1 cellular context compared by ENCODE assay signal in genomic region chr14:104970231-104971068, GRCh38.
A peak's percentile ranks its signal among the peaks of the same experiment; 100 is the strongest.
TF ChIP-seq lines count a peak whose summit lies in the region.

No MANE protein-coding gene starts in this region.

TF ChIP-seq in K562, 482 proteins besides CTCF, POLR2A, EP300 and RAD21:
- TF ChIP-seq CREB1 (IDR thresholded peaks at IDR 0.05) (peak; percentile 17; the same call in 1 of the 2 replicates), CREB1 (CRISPR knock-in tag; IDR thresholded peaks at IDR 0.05) (peak; percentile 61; the same call in 1 of the 2 replicates), HNRNPH1 (optimal IDR thresholded peaks at IDR 0.05; ENCODE audit: low read depth, low read length) (no peak), SOX6 (IDR thresholded peaks at IDR 0.05) (peak; percentile 66), AFF1 (IDR thresholded peaks at IDR 0.05; ENCODE audit: low read depth in 1 of 2, partially characterized antibody in 2 of 2) (no peak), ZNF23 (CRISPR knock-in tag; IDR thresholded peaks at IDR 0.05) (no peak), SAFB2 (IDR thresholded peaks at IDR 0.05; ENCODE audit: borderline replicate concordance, low read depth, low read length, severe bottlenecking) (no peak), ZBTB17 (CRISPR knock-in tag; IDR thresholded peaks at IDR 0.05) (peak; percentile 91), BHLHE40 (IDR thresholded peaks at IDR 0.05; ENCODE audit: low read length) (0 out of 2 replicates have a peak, but pooled peaks have one; percentile 15), ATF3 (IDR thresholded peaks at IDR 0.05) (peak; percentile 32; the same call in 1 of the 2 replicates), ATF3 (CRISPR knock-in tag; conservative IDR thresholded peaks at IDR 0.05) (no peak), CXXC5 (CRISPR knock-in tag; IDR thresholded peaks at IDR 0.05) (no peak), FOSL1 (tag; conservative IDR thresholded peaks at IDR 0.05) (peak; percentile 86), VEZF1 (CRISPR knock-in tag; IDR thresholded peaks at IDR 0.05) (peak; percentile 82), HMG20B (CRISPR knock-in tag; IDR thresholded peaks at IDR 0.05) (no peak), TFAP4 (CRISPR knock-in tag; IDR thresholded peaks at IDR 0.05; ENCODE audit: borderline replicate concordance) (peak; percentile 97), MLLT1 (IDR thresholded peaks at IDR 0.05) (peak in 1 of 2 experiments; percentile 77; a peak in 1 of 4 replicates), ETS2 (tag; IDR thresholded peaks at IDR 0.05; ENCODE audit: borderline replicate concordance, poor library complexity, severe bottlenecking) (no peak), MTF1 (CRISPR knock-in tag; IDR thresholded peaks at IDR 0.05; ENCODE audit: borderline replicate concordance) (no peak), HCFC1 (IDR thresholded peaks at IDR 0.05; ENCODE audit: low read depth, low read length) (no peak), KDM5B (IDR thresholded peaks at IDR 0.05; ENCODE audit: insufficient replicate concordance, low read depth, low read length) (peak; percentile 57), DACH1 (IDR thresholded peaks at IDR 0.05; ENCODE audit: partially characterized antibody) (peak; percentile 60), KHSRP (IDR thresholded peaks at IDR 0.05) (no peak), ZFX (CRISPR knock-in tag; IDR thresholded peaks at IDR 0.05) (peak; percentile 52), PHF8 (IDR thresholded peaks at IDR 0.05; ENCODE audit: borderline replicate concordance, low read length) (peak; percentile 29; the same call in 1 of the 2 replicates), MAZ (CRISPR knock-in tag; conservative IDR thresholded peaks at IDR 0.05 in 1 of 2, IDR thresholded peaks at IDR 0.05 in 1 of 2) (peak; percentile 17 to 65; a peak in 2 of 4 replicates), ZNF695 (CRISPR knock-in tag; IDR thresholded peaks at IDR 0.05) (no peak), CTBP1 (IDR thresholded peaks at IDR 0.05; ENCODE audit: borderline replicate concordance) (0 out of 2 replicates have a peak, but pooled peaks have one; percentile 16), ARID2 (IDR thresholded peaks at IDR 0.05) (no peak), NRF1 (conservative IDR thresholded peaks at IDR 0.05 in 1 of 2, IDR thresholded peaks at IDR 0.05 in 1 of 2) (peak in 1 of 2 experiments; percentile 34; a peak in 1 of 4 replicates), CREM (IDR thresholded peaks at IDR 0.05; ENCODE audit: low read depth) (peak; percentile 66), ZNF740 (CRISPR knock-in tag; IDR thresholded peaks at IDR 0.05) (peak; percentile 99), ZNF740 (tag; IDR thresholded peaks at IDR 0.05) (peak in 1 of 2 experiments; percentile 87; a peak in 1 of 4 replicates), STAT5B (CRISPR knock-in tag; IDR thresholded peaks at IDR 0.05) (no peak)
